31 cellular contexts compared by ENCODE assay signal in genomic region chr3:172980849-172981248, GRCh38.
DNase-seq lines count a peak whose midpoint lies in the region; ATAC-seq and TF ChIP-seq lines count a peak whose summit lies in the region.
"Had no signal": no experiment of that assay in that cellular context is flagged by ENCODE, and none has a peak within 500 bp of the region (broad histone marks: within the 10 kb centered on the region; RNA-seq: fewer than 3 reads in every experiment).

No MANE protein-coding gene starts in this region.

- H3K4me2 ChIP-seq in fibroblast of lung (ENCODE audit: extremely low read depth, insufficient read depth, low read length) (no peak overlapping the region), mammary epithelial cell (ENCODE audit: insufficient read depth, low read depth, low read length) (no peak overlapping the region)
- H3K4me2 ChIP-seq: A549, SK-N-SH had no signal

- in situ Hi-C loops in mammary epithelial cell (cut with MboI; ENCODE audit: low sequenced_read_pairs in 2 of 2), result no loop called here

- H3K27me3 Mint-ChIP-seq in CD4-positive, alpha-beta T cell, result no peaks in the 10 kb centered on the region
- H3K27me3 Mint-ChIP-seq: activated CD8-positive, alpha-beta T cell treated with anti-CD3 and anti-CD28 coated beads for 36 hours; B cell; dendritic cell treated with granulocyte-macrophage colony-stimulating factor and Interleukin-4, amounts not matched to agents 40 ng/mL and 50 ng/mL, for 4 days had no signal

- CTCF ChIA-PET in A673 (lab: Charles Lee) (no interaction called here), mammary epithelial cell (lab: Charles Lee; ENCODE audit: low non-redundant PET) (no interaction called here)
- CTCF ChIA-PET in CD4-positive, alpha-beta T cell (lab: Charles Lee), result no interaction called here

- H3K36me3 Mint-ChIP-seq in CD4-positive, alpha-beta T cell (ENCODE audit: low read depth), result no peaks in the 10 kb centered on the region
- H3K36me3 Mint-ChIP-seq: activated naive CD8-positive, alpha-beta T cell; naive thymus-derived CD4-positive, alpha-beta T cell had no signal

- intact Hi-C loops in A673 (cut with micrococcal nuclease; ENCODE audit: unreplicated experiment), result loop anchor here (5.0 to 10.0 kb wide), 2 partner anchors 64 to 144 kb away; no protein-coding TSS in a partner anchor
- intact Hi-C loops in mammary epithelial cell (cut with micrococcal nuclease), result no loop called here
- intact Hi-C loops in CD4-positive, alpha-beta T cell (cut with DNase I, micrococcal nuclease), result no loop called here

- 68% methylated on average over 8 of the region's 8 CpGs for WGBS in mammary epithelial cell (ENCODE audit: low coverage, missing lambda C conversion rate)

- H3K4me1 ChIP-seq in A673 (ENCODE audit: insufficient read depth, low read length, poor library complexity, severe bottlenecking) (peaks cover 4% of the 10 kb centered on the region), fibroblast of lung (ENCODE audit: control insufficient read depth, extremely low read depth, insufficient read depth, low read length) (no peaks in the 10 kb centered on the region), mammary epithelial cell (ENCODE audit: insufficient read depth, low read length) (no peaks in the 10 kb centered on the region)
- H3K4me1 ChIP-seq: A549, HAP-1, uterus had no signal

- BruUV-seq in A673 (replicated peaks; lab: Mats Ljungman, UMichigan), result no TSS peak
- BruUV-seq in mammary epithelial cell (replicated peaks; lab: Mats Ljungman, UMichigan), result no TSS peak

- H3K4me3 ChIP-seq in A673 (ENCODE audit: low read depth, low read length, poor library complexity, severe bottlenecking) (no peak overlapping the region), fibroblast of lung (replicated peaks in 1 of 4; ENCODE audit: control extremely low read depth in 1 of 4, insufficient read depth in 1 of 4, low read depth in 3 of 4, low read length in 4 of 4) (no peak overlapping the region), mammary epithelial cell (replicated peaks in 1 of 3; ENCODE audit: insufficient read depth in 1 of 3, low read depth in 2 of 3, low read length in 3 of 3) (no peak overlapping the region), MG63 (no peak overlapping the region)
- H3K4me3 ChIP-seq: A549, HAP-1, thoracic aorta, uterus had no signal

- dilution Hi-C loops in mammary epithelial cell (cut with HindIII; ENCODE audit: low sequenced_read_pairs), result no loop called here

- ATAC-seq in GM19463 (IDR thresholded peaks at IDR 0.05; ENCODE audit: unreplicated experiment), result no peak
- ATAC-seq in CD4-positive, alpha-beta T cell (ENCODE audit: poor library complexity), result no peak
- ATAC-seq: activated CD8-positive, alpha-beta T cell treated with anti-CD3 and anti-CD28 coated beads for 36 hours; left ventricle myocardium superior; naive thymus-derived CD4-positive, alpha-beta T cell; stimulated activated naive CD8-positive, alpha-beta T cell treated with anti-CD3 and anti-CD28 coated beads, Interleukin-15, Interleukin-2, amounts not matched to agents 100 U/mL and 50 U/mL, for 24 hours had no signal

- no peaks in the 10 kb centered on the region for H3K27me3 ChIP-seq in A673 (replicated peaks; ENCODE audit: insufficient read depth, low read depth, low read length, poor library complexity)
- no peaks in the 10 kb centered on the region for H3K27me3 ChIP-seq in fibroblast of lung (ENCODE audit: control insufficient read depth, insufficient read depth, low read length)
- H3K27me3 ChIP-seq in mammary epithelial cell (ENCODE audit: insufficient read depth, low read length), result no peaks in the 10 kb centered on the region
- H3K27me3 ChIP-seq in MG63, result peaks cover 21% of the 10 kb centered on the region
- H3K27me3 ChIP-seq in CD4-positive, alpha-beta T cell (ENCODE audit: control insufficient read depth, insufficient read depth, low read length), result no peaks in the 10 kb centered on the region
- H3K27me3 ChIP-seq: uterus had no signal

- H4K20me1 ChIP-seq in fibroblast of lung (ENCODE audit: control insufficient read depth, extremely low read depth, insufficient read depth, low read length) (no peaks in the 10 kb centered on the region), mammary epithelial cell (ENCODE audit: insufficient read depth, low read length) (no peaks in the 10 kb centered on the region)

- H3K9me3 ChIP-seq in A673 (ENCODE audit: low read depth, low read length, poor library complexity, severe bottlenecking), result no peaks in the 10 kb centered on the region
- no peaks in the 10 kb centered on the region for H3K9me3 ChIP-seq in fibroblast of lung (ENCODE audit: control insufficient read depth, insufficient read depth, low read depth, low read length)
- H3K9me3 ChIP-seq in mammary epithelial cell (replicated peaks; ENCODE audit: insufficient read depth, low read length), result no peaks in the 10 kb centered on the region
- H3K9me3 ChIP-seq in MG63, result no peaks in the 10 kb centered on the region
- no peaks in the 10 kb centered on the region for H3K9me3 ChIP-seq in CD4-positive, alpha-beta T cell (ENCODE audit: control insufficient read depth, low read length)
- H3K9me3 ChIP-seq: A549, HAP-1, SK-N-SH, thoracic aorta, uterus had no signal

- H3K4me1 Mint-ChIP-seq in CD4-positive, alpha-beta T cell (ENCODE audit: low read depth), result no peaks in the 10 kb centered on the region
- H3K4me1 Mint-ChIP-seq: B cell; naive thymus-derived CD4-positive, alpha-beta T cell had no signal

- H3K27ac Mint-ChIP-seq in CD4-positive, alpha-beta T cell, result no peak overlapping the region
- H3K27ac Mint-ChIP-seq: activated CD8-positive, alpha-beta T cell treated with anti-CD3 and anti-CD28 coated beads for 36 hours; activated naive CD8-positive, alpha-beta T cell; activated T-helper 2 cell treated with anti-CD3 and anti-CD28 coated beads, Interferon-gamma antibody, Interleukin-2, Interleukin-4, amounts not matched to agents 10 μg/mL and 5 μg/mL and 100 μg/mL, durations not matched to agents 14 hours and 24 hours and 36 hours; B cell; dendritic cell treated with granulocyte-macrophage colony-stimulating factor and Interleukin-4, amounts not matched to agents 40 ng/mL and 50 ng/mL, for 4 days; naive thymus-derived CD4-positive, alpha-beta T cell; T-helper 1 cell treated with Interleukin-12 subunit alpha and Interleukin-12 subunit beta and Interleukin-4 antibody, amounts not matched to agents 30 μg/mL and 1 μg/mL, for 36 hours had no signal

- TF ChIP-seq CTCF in A673 (conservative IDR thresholded peaks at IDR 0.05; ENCODE audit: low read depth, low read length) (peak; percentile 39; the same call in 1 of the 2 replicates), fibroblast of lung (conservative IDR thresholded peaks at IDR 0.05 in 1 of 2, IDR thresholded peaks at IDR 0.05 in 1 of 2; ENCODE audit: low read depth in 1 of 2, low read length in 2 of 2) (no peak), mammary epithelial cell (conservative IDR thresholded peaks at IDR 0.05 in 1 of 2, IDR thresholded peaks at IDR 0.05 in 1 of 2; ENCODE audit: extremely low read depth in 1 of 2, insufficient read depth in 1 of 2, low read depth in 1 of 2, low read length in 2 of 2) (no peak)
- no peak for TF ChIP-seq CTCF in CD4-positive, alpha-beta T cell (IDR thresholded peaks at IDR 0.05)

- POLR2A ChIA-PET in A673 (lab: Charles Lee; ENCODE audit: low non-redundant PET), result no interaction called here
- POLR2A ChIA-PET in CD4-positive, alpha-beta T cell (lab: Charles Lee), result no interaction called here

- no peaks in the 10 kb centered on the region for H3K9me3 Mint-ChIP-seq in CD4-positive, alpha-beta T cell
- H3K9me3 Mint-ChIP-seq: activated CD8-positive, alpha-beta T cell treated with anti-CD3 and anti-CD28 coated beads for 36 hours; activated T-helper 2 cell treated with anti-CD3 and anti-CD28 coated beads, Interferon-gamma antibody, Interleukin-2, Interleukin-4, amounts not matched to agents 10 μg/mL and 5 μg/mL and 100 μg/mL, durations not matched to agents 14 hours and 24 hours and 36 hours; dendritic cell treated with granulocyte-macrophage colony-stimulating factor and Interleukin-4, amounts not matched to agents 40 ng/mL and 50 ng/mL, for 4 days; T-helper 1 cell treated with Interleukin-12 subunit alpha and Interleukin-12 subunit beta and Interleukin-4 antibody, amounts not matched to agents 30 μg/mL and 1 μg/mL, for 36 hours had no signal

- no peak overlapping the region for H3K27ac ChIP-seq in A673 (ENCODE audit: low read depth, low read length, poor library complexity, severe bottlenecking)
- no peak overlapping the region for H3K27ac ChIP-seq in fibroblast of lung (ENCODE audit: insufficient read depth, low read length)
- no peak overlapping the region for H3K27ac ChIP-seq in mammary epithelial cell (ENCODE audit: insufficient read depth, low read depth, low read length)
- no peak overlapping the region for H3K27ac ChIP-seq in CD4-positive, alpha-beta T cell (ENCODE audit: low read depth, low read length)
- H3K27ac ChIP-seq: A549, thoracic aorta, uterus had no signal

- DNase-seq in A673 (ENCODE audit: low spot score) (peak; percentile 70), HS-5 (ENCODE audit: low read depth) (peak; percentile 24), RKO (ENCODE audit: low spot score) (peak; percentile 4), fibroblast of lung (ENCODE audit: low read depth in 2 of 2) (peak; percentile 1 to 10), mammary epithelial cell (no peak), MG63 (no peak)
- DNase-seq in CD4-positive, alpha-beta T cell, result no peak
- DNase-seq: activated CD8-positive, alpha-beta T cell treated with anti-CD3 and anti-CD28 coated beads for 36 hours; anterior cingulate cortex; DMS53; GF-D8; islet precursor cell; left ventricle myocardium superior; midbrain; naive thymus-derived CD4-positive, alpha-beta T cell; NCI-H1694; NCI-H2171 treated with DMSO at 0.1 percent for 48 hours; NCI-H524 treated with DMSO at 0.1 percent for 48 hours; RPMI8226; SK-N-SH; stimulated activated naive CD8-positive, alpha-beta T cell treated with anti-CD3 and anti-CD28 coated beads, Interleukin-15, Interleukin-2, amounts not matched to agents 100 U/mL and 50 U/mL, for 24 hours; uterus had no signal

- H3K4me3 Mint-ChIP-seq in CD4-positive, alpha-beta T cell, result no peak overlapping the region
- H3K4me3 Mint-ChIP-seq: activated CD8-positive, alpha-beta T cell treated with anti-CD3 and anti-CD28 coated beads for 36 hours; activated naive CD8-positive, alpha-beta T cell; B cell; dendritic cell treated with granulocyte-macrophage colony-stimulating factor and Interleukin-4, amounts not matched to agents 40 ng/mL and 50 ng/mL, for 4 days; naive thymus-derived CD4-positive, alpha-beta T cell; T-helper 1 cell treated with Interleukin-12 subunit alpha and Interleukin-12 subunit beta and Interleukin-4 antibody, amounts not matched to agents 30 μg/mL and 1 μg/mL, for 36 hours had no signal

- H3K79me2 ChIP-seq in fibroblast of lung (ENCODE audit: control insufficient read depth, insufficient read depth, low read length) (no peaks in the 10 kb centered on the region), mammary epithelial cell (ENCODE audit: insufficient read depth, low read length) (no peaks in the 10 kb centered on the region)

- H3K36me3 ChIP-seq in A673 (ENCODE audit: insufficient read depth, low read length, poor library complexity, severe bottlenecking), result no peaks in the 10 kb centered on the region
- no peaks in the 10 kb centered on the region for H3K36me3 ChIP-seq in fibroblast of lung (ENCODE audit: control insufficient read depth, insufficient read depth, low read length)
- H3K36me3 ChIP-seq in mammary epithelial cell (ENCODE audit: insufficient read depth, low read length), result no peaks in the 10 kb centered on the region
- H3K36me3 ChIP-seq in MG63, result no peaks in the 10 kb centered on the region
- H3K36me3 ChIP-seq: HAP-1, thoracic aorta, uterus had no signal

- H2AFZ ChIP-seq in fibroblast of lung (ENCODE audit: low read length) (no peak overlapping the region), mammary epithelial cell (ENCODE audit: low read depth, low read length) (no peak overlapping the region)

- H3K9ac ChIP-seq in fibroblast of lung (ENCODE audit: insufficient read depth, low read length) (no peak overlapping the region), mammary epithelial cell (ENCODE audit: insufficient read depth, low read length) (no peak overlapping the region)
- H3K9ac ChIP-seq: SK-N-SH had no signal

Comparison
In these comparisons a context has a peak if more than half of its experiments do, and no peak if none do; other contexts are left out.
1. DNase-seq: peak in A673 (single experiment), HS-5 (single experiment), RKO (single experiment) and fibroblast of lung (2 of 2); none in mammary epithelial cell (single experiment), MG63 (single experiment) and CD4-positive, alpha-beta T cell (0 of 10).